In the genomic region with DNA sequence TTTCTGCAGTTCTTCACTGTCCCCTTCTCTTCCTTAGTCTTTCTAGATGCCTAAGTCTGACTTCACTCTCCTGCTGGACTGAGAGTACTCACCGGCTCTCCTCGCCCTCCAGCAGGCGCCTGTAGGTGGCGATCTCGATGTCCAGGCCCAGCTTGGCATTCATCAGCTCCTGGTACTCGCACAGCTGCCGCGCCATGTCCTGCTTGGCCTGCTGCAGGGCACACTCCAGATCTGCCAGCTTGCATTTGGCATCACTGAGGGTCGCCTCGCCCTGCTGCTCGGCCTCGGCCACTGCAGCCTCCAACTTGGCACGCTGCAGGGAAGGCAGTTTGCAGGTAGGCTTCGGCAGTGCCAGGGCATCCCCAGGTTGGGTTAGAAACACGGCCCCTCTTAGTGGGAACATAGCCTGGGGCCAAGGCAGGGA, we compare ENCODE assay signal across 8 cellular contexts. TPM values are rescaled to one million over a fixed set of nuclear protein-coding genes. Genes with fewer than 3 reads are reported as not detected.
DNase-seq lines count a peak whose midpoint lies in the region; ATAC-seq, FAIRE-seq and TF ChIP-seq lines count a peak whose summit lies in the region.

No MANE protein-coding gene starts in this region.

- CTCF ChIA-PET in A549 (lab: Yijun Ruan, JAX): interaction anchor here (0.6 to 46.1 kb wide), 22 partner anchors 8 to 493 kb away, joined by 3 to 1221 read pairs (median 4); no protein-coding TSS in a partner anchor

- intact Hi-C loops in transverse colon (cut with DNase I; ENCODE audit: low total_unique reads): no loop called here

- H3K79me2 ChIP-seq in GM23248 (ENCODE audit: insufficient read depth): no peaks in the 10 kb centered on the region

- H3K27ac ChIP-seq in A549 (no peak overlapping the region), GM23248 (no peak overlapping the region), VCaP (no peak overlapping the region), right atrium auricular region (no peak overlapping the region), transverse colon (no peak overlapping the region)

- TF ChIP-seq EP300 in A549 (IDR thresholded peaks at IDR 0.05): no peak
- no peak for TF ChIP-seq EP300 in transverse colon (IDR thresholded peaks at IDR 0.05; ENCODE audit: low read depth)

- POLR2A ChIA-PET in A549 (lab: Yijun Ruan, JAX): no interaction called here

- no peaks in the 10 kb centered on the region for H3K36me3 ChIP-seq in GM23248 (ENCODE audit: low read depth)
- no peaks in the 10 kb centered on the region for H3K36me3 ChIP-seq in right atrium auricular region
- no peaks in the 10 kb centered on the region for H3K36me3 ChIP-seq in transverse colon

- H3K4me2 ChIP-seq in A549 (no peak overlapping the region), GM23248 (ENCODE audit: unreplicated experiment) (no peak overlapping the region)

- H3K4me1 ChIP-seq in A549: no peaks in the 10 kb centered on the region
- H3K4me1 ChIP-seq in GM23248 (ENCODE audit: insufficient read depth): no peaks in the 10 kb centered on the region
- H3K4me1 ChIP-seq in right atrium auricular region: no peaks in the 10 kb centered on the region
- no peaks in the 10 kb centered on the region for H3K4me1 ChIP-seq in transverse colon

- ATAC-seq in A549: peak; percentile 65 to 92; a peak in 5 of 6 replicates
- no peak for ATAC-seq in HG03095 (IDR thresholded peaks at IDR 0.05; ENCODE audit: unreplicated experiment)
- ATAC-seq in GM21526 (IDR thresholded peaks at IDR 0.05; ENCODE audit: low FRiP score, unreplicated experiment): no peak

- in situ Hi-C loops in GM23248 (cut with MboI): loop anchor here (10.0 to 25.0 kb wide), 2 partner anchors 485 to 607 kb away; no protein-coding TSS in a partner anchor
- in situ Hi-C loops in transverse colon (cut with MboI; ENCODE audit: low pct_ligation_motif_present in 1 of 4, low pct_unique_long_range_greater_than_20kb in 1 of 4, low sequenced_read_pairs in 3 of 4): loop anchor here (5.0 to 25.0 kb wide), 6 partner anchors 115 to 607 kb away; a partner anchor contains a TSS

- H3K9ac ChIP-seq in GM23248: no peak overlapping the region

- DNase-seq in A549 (ENCODE audit: low read depth in 1 of 2, low spot score in 1 of 2): peak; percentile 52 to 66
- peak; percentile 57 for DNase-seq in GM23248
- DNase-seq in right atrium auricular region (ENCODE audit: low spot score): no peak
- DNase-seq in transverse colon: peak; percentile 44
- no peak for DNase-seq in stimulated activated CD4-positive, alpha-beta T cell treated with anti-CD3 and anti-CD28 coated beads, Interleukin-4, amount 100 ng/mL, for 4 hours

- WGBS in A549 (ENCODE audit: missing lambda C conversion rate): 60% methylated on average over 14 of the region's 15 CpGs
- 71 to 76% methylated on average over 15 of the region's 15 CpGs for WGBS in GM23248 (ENCODE audit: low coverage in 1 of 2, low lambda C conversion rate in 2 of 2, missing lambda C conversion rate in 2 of 2), 2 experiments
- WGBS in transverse colon (ENCODE audit: low coverage in 1 of 2), 2 donors: 36% methylated on average over 8 of the region's 15 CpGs; no CpG with 5 or more reads in 1 of the 2 donors

- no peaks in the 10 kb centered on the region for H3F3A ChIP-seq in GM23248 (ENCODE audit: insufficient read depth)

- H3K4me3 ChIP-seq in A549 (no peak overlapping the region), GM23248 (no peak overlapping the region), right atrium auricular region (no peak overlapping the region), transverse colon (no peak overlapping the region)

- no peaks in the 10 kb centered on the region for H4K20me1 ChIP-seq in GM23248 (ENCODE audit: insufficient read depth)

- TF ChIP-seq CTCF in A549 (IDR thresholded peaks at IDR 0.05) (peak; percentile 53), VCaP (conservative IDR thresholded peaks at IDR 0.05) (peak; percentile 76), right atrium auricular region (IDR thresholded peaks at IDR 0.05) (peak; percentile 28 to 60), transverse colon (IDR thresholded peaks at IDR 0.05) (peak in 4 of 5 experiments; percentile 28 to 53 (median 47))

- TF ChIP-seq POLR2A in A549 (IDR thresholded peaks at IDR 0.05; ENCODE audit: low read length) (no peak), transverse colon (IDR thresholded peaks at IDR 0.05) (no peak)

- no peak for FAIRE-seq in A549 (lab: Jason Lieb, UNC)

- H3K9me2 ChIP-seq in GM23248 (ENCODE audit: insufficient read depth): no peaks in the 10 kb centered on the region

- TF ChIP-seq RAD21 in A549 (conservative IDR thresholded peaks at IDR 0.05 in 1 of 2, IDR thresholded peaks at IDR 0.05 in 1 of 2): peak; percentile 52 to 65; a peak in 3 of 5 replicates

- H3K9me3 ChIP-seq in A549: no peaks in the 10 kb centered on the region
- H3K9me3 ChIP-seq in GM23248 (ENCODE audit: low read depth): no peaks in the 10 kb centered on the region
- H3K9me3 ChIP-seq in right atrium auricular region: no peaks in the 10 kb centered on the region
- H3K9me3 ChIP-seq in transverse colon: no peaks in the 10 kb centered on the region

- no peak overlapping the region for H2AFZ ChIP-seq in GM23248

- H3K27me3 ChIP-seq in GM23248 (replicated peaks; ENCODE audit: insufficient read depth): peaks cover 8% of the 10 kb centered on the region; the same call in 1 of the 2 replicates
- no peaks in the 10 kb centered on the region for H3K27me3 ChIP-seq in right atrium auricular region
- H3K27me3 ChIP-seq in transverse colon: no peaks in the 10 kb centered on the region

TF ChIP-seq in A549, 52 proteins besides CTCF, POLR2A, EP300 and RAD21:
- TF ChIP-seq FOXS1 (CRISPR knock-in tag; IDR thresholded peaks at IDR 0.05): no peak
- TF ChIP-seq RCOR1 (IDR thresholded peaks at IDR 0.05; ENCODE audit: low read depth, low read length): no peak
- peak; percentile 50 for TF ChIP-seq SMC3 (IDR thresholded peaks at IDR 0.05)
- TF ChIP-seq NPAS2 (CRISPR knock-in tag; IDR thresholded peaks at IDR 0.05; ENCODE audit: borderline replicate concordance): no peak
- TF ChIP-seq TP53 (CRISPR knock-in tag; IDR thresholded peaks at IDR 0.05): no peak
- TF ChIP-seq KDM5A (IDR thresholded peaks at IDR 0.05): no peak
- TF ChIP-seq MAFK (IDR thresholded peaks at IDR 0.05; ENCODE audit: partially characterized antibody): peak; percentile 5
- no peak for TF ChIP-seq CHD2 (IDR thresholded peaks at IDR 0.05; ENCODE audit: low read length, partially characterized antibody)
- TF ChIP-seq BHLHE40 (IDR thresholded peaks at IDR 0.05; ENCODE audit: low read depth, low read length): no peak

RNA-seq across cellular contexts. Expression of a gene that starts 5.2 kb away (rescaled TPM):
- polyA plus RNA-seq in A549 (2011; rRNA removed): not detected in 2 replicates
- 0.01 and 0.03 TPM in 2 replicates for polyA plus RNA-seq in A549 (2012; cell fraction: cytosol; rRNA removed)
- polyA plus RNA-seq in A549 (2012; cell fraction: nucleus; rRNA removed): 0.02 and 0.05 TPM in 2 replicates
- not detected in 3 replicates for polyA plus RNA-seq in A549 (2017; fragmentation: RNase III; extraction: RNeasy Plus Mini Kit Qiagen cat#74134 plus additional on column Dnase treatment)
- not detected in 2 replicates for polyA minus RNA-seq in A549 (2011; rRNA and poly(A)+ RNA removed)
- total RNA-seq in GM23248 (2014; rRNA removed; shearing (Covaris generic)): not detected in 2 replicates
- not detected in 2 replicates for polyA plus RNA-seq in GM23248 (2016; fragmentation: Nextera tagmentation; extraction: Ambion mirVana)
- under 1 TPM in 1 of 2 donors, not detected in 1; 0.28 TPM for total RNA-seq in right atrium auricular region
- not detected for total RNA-seq in transverse colon

RNA-seq across cellular contexts. Expression of a gene that starts 13.0 kb away (rescaled TPM):
- 0.07 TPM in 1 of 2 replicates, not detected in the other for polyA plus RNA-seq in A549 (2011; rRNA removed)
- 0.04 and 0.09 TPM in 2 replicates for polyA plus RNA-seq in A549 (2012; cell fraction: cytosol; rRNA removed)
- 0.04 TPM in 2 replicates for polyA plus RNA-seq in A549 (2012; cell fraction: nucleus; rRNA removed)
- 2.9 to 4.8 TPM (median 3.7 TPM) in 3 replicates for polyA plus RNA-seq in A549 (2017; fragmentation: RNase III; extraction: RNeasy Plus Mini Kit Qiagen cat#74134 plus additional on column Dnase treatment)
- polyA minus RNA-seq in A549 (2011; rRNA and poly(A)+ RNA removed): not detected in 2 replicates
- total RNA-seq in GM23248 (2014; rRNA removed; shearing (Covaris generic)): not detected in 2 replicates
- not detected in 2 replicates for polyA plus RNA-seq in GM23248 (2016; fragmentation: Nextera tagmentation; extraction: Ambion mirVana)
- not detected for total RNA-seq in right atrium auricular region
- total RNA-seq in transverse colon: not detected

RNA-seq across cellular contexts. Expression of a gene that starts 25.9 kb away (rescaled TPM):
- not detected in 2 replicates for polyA plus RNA-seq in A549 (2011; rRNA removed)
- not detected in 2 replicates for polyA plus RNA-seq in A549 (2012; cell fraction: cytosol; rRNA removed)
- 0.01 TPM in 1 of 2 replicates, not detected in the other for polyA plus RNA-seq in A549 (2012; cell fraction: nucleus; rRNA removed)
- polyA plus RNA-seq in A549 (2017; fragmentation: RNase III; extraction: RNeasy Plus Mini Kit Qiagen cat#74134 plus additional on column Dnase treatment): not detected in 3 replicates
- not detected in 2 replicates for polyA minus RNA-seq in A549 (2011; rRNA and poly(A)+ RNA removed)
- total RNA-seq in GM23248 (2014; rRNA removed; shearing (Covaris generic)): not detected in 2 replicates
- polyA plus RNA-seq in GM23248 (2016; fragmentation: Nextera tagmentation; extraction: Ambion mirVana): not detected in 2 replicates
- not detected for total RNA-seq in right atrium auricular region
- total RNA-seq in transverse colon: not detected

RNA-seq across cellular contexts. Expression of a gene that starts 53.9 kb away (rescaled TPM):
- polyA plus RNA-seq in A549 (2011; rRNA removed) (not detected in 2 replicates), A549 (2017; fragmentation: RNase III; extraction: RNeasy Plus Mini Kit Qiagen cat#74134 plus additional on column Dnase treatment) (not detected in 3 replicates), GM23248 (2016; fragmentation: Nextera tagmentation; extraction: Ambion mirVana) (not detected in 2 replicates)
- 0.03 TPM in 1 of 2 replicates, not detected in the other for polyA plus RNA-seq in A549 (2012; cell fraction: cytosol; rRNA removed)
- polyA plus RNA-seq in A549 (2012; cell fraction: nucleus; rRNA removed): 0.01 and 0.05 TPM in 2 replicates
- polyA minus RNA-seq in A549 (2011; rRNA and poly(A)+ RNA removed): not detected in 2 replicates
- not detected in 2 replicates for total RNA-seq in GM23248 (2014; rRNA removed; shearing (Covaris generic))
- total RNA-seq in right atrium auricular region (not detected), transverse colon (not detected)

RNA-seq across cellular contexts. Expression of a gene that starts 59.1 kb away (rescaled TPM):
- polyA plus RNA-seq in A549 (2011; rRNA removed) (11.6 and 20.4 TPM in 2 replicates), A549 (2017; fragmentation: RNase III; extraction: RNeasy Plus Mini Kit Qiagen cat#74134 plus additional on column Dnase treatment) (43.3 to 52.1 TPM (median 44.8 TPM) in 3 replicates), GM23248 (2016; fragmentation: Nextera tagmentation; extraction: Ambion mirVana) (not detected in 2 replicates)
- polyA plus RNA-seq in A549 (2012; cell fraction: cytosol; rRNA removed): 2.3 TPM in 2 replicates
- polyA plus RNA-seq in A549 (2012; cell fraction: nucleus; rRNA removed): 1.4 and 1.8 TPM in 2 replicates
- 3.5 and 4.8 TPM in 2 replicates for polyA minus RNA-seq in A549 (2011; rRNA and poly(A)+ RNA removed)
- total RNA-seq in GM23248 (2014; rRNA removed; shearing (Covaris generic)): not detected in 2 replicates
- total RNA-seq in right atrium auricular region (not detected), transverse colon (not detected)

Comparison
In these comparisons a context has a peak if more than half of its experiments do, and no peak if none do; other contexts are left out.
1. ATAC-seq: peak in A549 (2 of 2); none in HG03095 (single experiment) and GM21526 (single experiment).
2. DNase-seq: peak in A549 (2 of 2), GM23248 (single experiment) and transverse colon (single experiment); none in right atrium auricular region (single experiment) and stimulated activated CD4-positive, alpha-beta T cell treated with anti-CD3 and anti-CD28 coated beads, Interleukin-4, amount 100 ng/mL, for 4 hours (0 of 2).
3. Peak in every context shown above with its lines, with median percentiles within 50 percentile points of each other: CTCF ChIP-seq.